In genomic region chr11:2342557-2342956, GRCh38 we compare ENCODE assay signal across 32 cellular contexts. TPM values are rescaled to one million over a fixed set of nuclear protein-coding genes. Genes with fewer than 3 reads are reported as not detected.
"Had no signal": no experiment of that assay in that cellular context is flagged by ENCODE, and none has a peak within 500 bp of the region (broad histone marks: within the 10 kb centered on the region; RNA-seq: fewer than 3 reads in every experiment).

No MANE protein-coding gene starts in this region.

- H2AFZ ChIP-seq: neural progenitor cell had no signal

- H3K36me3 Mint-ChIP-seq: immature natural killer cell, mesothelial cell of epicardium, naive B cell, natural killer cell, neural progenitor cell had no signal

- H3K36me3 ChIP-seq: left lung, lower lobe of right lung, neural progenitor cell, ovary, right atrium auricular region, right lobe of liver, thyroid gland, transverse colon, upper lobe of left lung, uterus had no signal

- H3K4me1 Mint-ChIP-seq: immature natural killer cell; mesothelial cell of epicardium; nephron progenitor cell; neural progenitor cell; stimulated activated memory B cell treated with anti-CD40 and anti-IgM and Interleukin-4, amounts not matched to agents 10 μg/mL and 1 μg/mL and 100 μg/mL, for 72 hours; stimulated activated naive CD8-positive, alpha-beta T cell treated with anti-CD3 and anti-CD28 coated beads, Interleukin-15, amount 100 ng/mL, for 72 hours had no signal

- H3K27ac Mint-ChIP-seq: immature natural killer cell; mesothelial cell of epicardium; naive B cell; natural killer cell; nephron progenitor cell; neural progenitor cell; progenitor cell of endocrine pancreas; stimulated activated memory B cell treated with anti-CD40 and anti-IgM and Interleukin-4, amounts not matched to agents 10 μg/mL and 1 μg/mL and 100 μg/mL, for 72 hours; stimulated activated naive CD8-positive, alpha-beta T cell treated with anti-CD3 and anti-CD28 coated beads, Interleukin-15, amount 100 ng/mL, for 72 hours had no signal

- DNase-seq: hypothalamus; immature natural killer cell; kidney; left colon; left lung; lower lobe of right lung; mesenchymal stem cell; naive B cell; natural killer cell; nephron progenitor cell; ovary; right lobe of liver; stimulated activated CD4-positive, alpha-beta T cell treated with anti-CD3 and anti-CD28 coated beads, Interleukin-1b, Interleukin-23, amount 100 ng/mL, for 48 hours; stimulated activated CD4-positive, alpha-beta T cell treated with anti-CD3 and anti-CD28 coated beads, Interleukin-2, amount 100 ng/mL, for 48 hours; stimulated activated CD4-positive, alpha-beta T cell treated with anti-CD3 and anti-CD28 coated beads, Interleukin-4, amount 100 ng/mL, for 4 hours; stimulated activated CD8-positive, alpha-beta memory T cell treated with anti-CD3 and anti-CD28 coated beads, Interleukin-4, amount 100 ng/mL, for 48 hours; stimulated activated naive CD4-positive, alpha-beta T cell treated with Interleukin-2 at 50 U/mL for 16 hours; stimulated activated naive CD8-positive, alpha-beta T cell treated with anti-CD3 and anti-CD28 coated beads, Interleukin-15, amount 100 ng/mL, for 72 hours; transverse colon; upper lobe of left lung; uterus had no signal

- H3K9me3 Mint-ChIP-seq: immature natural killer cell, natural killer cell had no signal

- H3K4me3 Mint-ChIP-seq: immature natural killer cell; mesothelial cell of epicardium; naive B cell; natural killer cell; nephron progenitor cell; stimulated activated memory B cell treated with anti-CD40 and anti-IgM and Interleukin-4, amounts not matched to agents 10 μg/mL and 1 μg/mL and 100 μg/mL, for 72 hours; stimulated activated naive CD8-positive, alpha-beta T cell treated with anti-CD3 and anti-CD28 coated beads, Interleukin-15, amount 100 ng/mL, for 72 hours had no signal

- H3K9me3 ChIP-seq: lower lobe of right lung, ovary, right atrium auricular region, right lobe of liver, testis, thyroid gland, transverse colon, upper lobe of left lung, uterus had no signal

- H3K4me2 ChIP-seq: neural progenitor cell, smooth muscle cell had no signal

- ATAC-seq: left colon; left lung; lower lobe of right lung; natural killer cell; right lobe of liver; stimulated activated memory B cell treated with anti-CD40 and anti-IgM and Interleukin-4, amounts not matched to agents 10 μg/mL and 1 μg/mL and 100 μg/mL, for 72 hours; stimulated activated naive CD8-positive, alpha-beta T cell treated with anti-CD3 and anti-CD28 coated beads, Interleukin-15, amount 100 ng/mL, for 72 hours had no signal

- H3K4me1 ChIP-seq: left lung, lower lobe of right lung, right atrium auricular region, thyroid gland, transverse colon, upper lobe of left lung, uterus had no signal

- H3K27ac ChIP-seq: left lung, lower lobe of right lung, neural progenitor cell, ovary, right atrium auricular region, right lobe of liver, testis, thyroid gland, transverse colon, upper lobe of left lung, uterus had no signal

- H3K4me3 ChIP-seq: left lung, lower lobe of right lung, neural progenitor cell, ovary, right atrium auricular region, right lobe of liver, smooth muscle cell, testis, thyroid gland, transverse colon, upper lobe of left lung, uterus had no signal

- H3K27me3 Mint-ChIP-seq: naive B cell; stimulated activated memory B cell treated with anti-CD40 and anti-IgM and Interleukin-4, amounts not matched to agents 10 μg/mL and 1 μg/mL and 100 μg/mL, for 72 hours had no signal

- H3K9ac ChIP-seq: neural progenitor cell had no signal

- H3K27me3 ChIP-seq: left lung, neural progenitor cell, ovary, right atrium auricular region, right lobe of liver, testis, thyroid gland, transverse colon, upper lobe of left lung, uterus had no signal

RNA-seq across cellular contexts. Expression of gene TSPAN32, which starts 40.7 kb away (rescaled TPM):
- total RNA-seq: mammary epithelial cell, pulmonary artery endothelial cell, renal cortical epithelial cell, smooth muscle cell had no signal
- polyA plus RNA-seq: mammary epithelial cell, smooth muscle cell had no signal

RNA-seq across cellular contexts. Expression of gene C11orf21, which starts 40.8 kb away (rescaled TPM):
- total RNA-seq: mammary epithelial cell, pulmonary artery endothelial cell, smooth muscle cell had no signal
- polyA plus RNA-seq: mammary epithelial cell, smooth muscle cell had no signal
